Comparison of ENCODE assay signal across 27 cellular contexts in the genomic region with DNA sequence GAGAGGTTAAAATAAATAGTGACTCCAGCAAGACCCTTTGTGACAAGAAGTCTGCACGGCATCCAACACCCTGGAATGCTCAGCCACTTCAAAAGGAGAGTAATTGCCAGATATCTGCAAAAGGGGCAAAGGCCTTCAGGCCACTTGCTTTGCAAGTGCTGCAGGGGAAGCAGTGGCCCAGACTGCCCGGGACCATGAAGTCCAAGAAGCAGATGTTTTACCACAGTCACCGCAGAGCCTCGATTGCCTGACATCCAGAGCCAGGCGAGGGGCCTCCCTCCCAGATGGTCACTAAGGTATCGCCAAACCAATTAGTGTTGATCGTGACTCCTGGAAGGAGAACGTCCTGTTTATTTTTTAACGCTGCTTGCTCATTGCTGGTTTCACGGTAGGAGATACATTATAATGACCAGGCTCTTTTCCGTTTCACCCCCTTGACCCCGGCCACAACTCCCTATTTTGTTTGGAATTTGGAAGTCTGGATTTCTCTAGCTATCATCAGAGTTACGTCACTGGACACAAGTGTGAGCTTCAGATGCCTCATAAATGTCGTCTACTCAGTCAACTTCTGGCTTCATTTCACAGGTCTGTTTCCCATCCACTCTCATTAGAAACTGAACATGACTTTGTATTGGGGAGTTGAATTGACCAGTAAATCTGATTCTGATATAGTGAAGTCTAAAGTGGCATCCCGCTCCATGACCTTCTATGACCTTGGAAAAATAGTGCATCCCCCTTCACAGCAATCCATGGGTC.
DNase-seq lines count a peak whose midpoint lies in the region; ATAC-seq and TF ChIP-seq lines count a peak whose summit lies in the region.
"Had no signal": no experiment of that assay in that cellular context is flagged by ENCODE, and none has a peak within 500 bp of the region (broad histone marks: within the 10 kb centered on the region; RNA-seq: fewer than 3 reads in every experiment).

No MANE protein-coding gene starts in this region.

- no peaks in the 10 kb centered on the region for H3K27me3 ChIP-seq in MG63
- H3K27me3 ChIP-seq in sigmoid colon: no peaks in the 10 kb centered on the region
- no peaks in the 10 kb centered on the region for H3K27me3 ChIP-seq in vagina
- no peaks in the 10 kb centered on the region for H3K27me3 ChIP-seq in adrenal gland
- H3K27me3 ChIP-seq: Peyer's patch had no signal

- no peak overlapping the region for H3K4me3 ChIP-seq in MG63
- no peak overlapping the region for H3K4me3 ChIP-seq in sigmoid colon
- no peak overlapping the region for H3K4me3 ChIP-seq in vagina
- H3K4me3 ChIP-seq in adrenal gland: no peak overlapping the region
- H3K4me3 ChIP-seq: Peyer's patch, SK-N-MC had no signal

- H3K27ac ChIP-seq in sigmoid colon (peak overlapping the region in 3 of 4 donors; percentile 15 to 68 (median 59)), vagina (no peak overlapping the region), adrenal gland (no peak overlapping the region)
- H3K27ac ChIP-seq: C4-2B, Peyer's patch, SK-N-MC had no signal

- TF ChIP-seq POLR2A in sigmoid colon (IDR thresholded peaks at IDR 0.05): no peak
- TF ChIP-seq POLR2A in vagina (IDR thresholded peaks at IDR 0.05): no peak
- no peak for TF ChIP-seq POLR2A in adrenal gland (IDR thresholded peaks at IDR 0.05)

- peak; percentile 19 for DNase-seq in MG63
- DNase-seq in left lobe of liver (ENCODE audit: low spot score): no peak
- DNase-seq in mucosa of gallbladder (ENCODE audit: low spot score): peak; percentile 38
- no peak for DNase-seq in sigmoid colon
- no peak for DNase-seq in vagina (ENCODE audit: extremely low spot score in 2 of 2)
- DNase-seq in adrenal gland: no peak
- DNase-seq in NCI-H2107 treated with DMSO at 0.1 percent for 48 hours (lab: John Stamatoyannopoulos, UW; ENCODE audit: unreplicated experiment): no peak
- DNase-seq: CD8-positive, alpha-beta T cell; DMS 273 treated with DMSO at 0.1 percent for 48 hours; DMS79; EL; GF-D8; H7; Karpas-422; MV-4-11; NCI-H1105; NCI-H146; NCI-H1930; NCI-H2107; NCI-H446 treated with DMSO at 0.1 percent for 48 hours; NCI-H526; OCI-M1; Peyer's patch; SIG-M5 had no signal

- H3K36me3 ChIP-seq in MG63: no peaks in the 10 kb centered on the region
- H3K36me3 ChIP-seq in sigmoid colon: no peaks in the 10 kb centered on the region
- H3K36me3 ChIP-seq in vagina: no peaks in the 10 kb centered on the region
- no peaks in the 10 kb centered on the region for H3K36me3 ChIP-seq in adrenal gland (replicated peaks in 1 of 2)
- H3K36me3 ChIP-seq: Peyer's patch had no signal

- 74 to 85% methylated on average over 15 of the region's 15 CpGs for WGBS in sigmoid colon, 2 donors
- 73 to 86% (median 86%) methylated on average over 15 of the region's 15 CpGs for WGBS in adrenal gland, 4 donors

- intact Hi-C loops in sigmoid colon (cut with DNase I) (no loop called here), vagina (cut with DNase I) (no loop called here), adrenal gland (cut with DNase I) (no loop called here)

- TF ChIP-seq EP300 in sigmoid colon (IDR thresholded peaks at IDR 0.05): peak in 1 of 4 donors; percentile 20

- H3K4me1 ChIP-seq in sigmoid colon (peaks cover 0 to 22% (median 19%) of the 10 kb centered on the region in 4 donors), vagina (peaks cover 6% of the 10 kb centered on the region), adrenal gland (replicated peaks in 1 of 2) (no peaks in the 10 kb centered on the region)
- H3K4me1 ChIP-seq: Peyer's patch had no signal

- ATAC-seq in left lobe of liver (peak; percentile 49), GM21528 (IDR thresholded peaks at IDR 0.05; ENCODE audit: low FRiP score, unreplicated experiment) (no peak)
- ATAC-seq: CD8-positive, alpha-beta T cell had no signal

- H3K9me3 ChIP-seq in MG63: no peaks in the 10 kb centered on the region
- no peaks in the 10 kb centered on the region for H3K9me3 ChIP-seq in sigmoid colon
- H3K9me3 ChIP-seq in vagina: no peaks in the 10 kb centered on the region
- H3K9me3 ChIP-seq in adrenal gland (replicated peaks in 1 of 3): no peaks in the 10 kb centered on the region
- H3K9me3 ChIP-seq: Peyer's patch had no signal

- TF ChIP-seq CTCF in sigmoid colon (IDR thresholded peaks at IDR 0.05) (no peak), vagina (IDR thresholded peaks at IDR 0.05) (no peak), adrenal gland (IDR thresholded peaks at IDR 0.05) (no peak)

Comparison
In these comparisons a context has a peak if more than half of its experiments do, and no peak if none do; other contexts are left out.
1. DNase-seq: peak in MG63 (single experiment) and mucosa of gallbladder (single experiment); none in left lobe of liver (single experiment), sigmoid colon (single experiment), vagina (0 of 2), adrenal gland (0 of 7) and NCI-H2107 treated with DMSO at 0.1 percent for 48 hours (single experiment).
2. H3K27ac ChIP-seq: peak in sigmoid colon (3 of 4); none in vagina (single experiment) and adrenal gland (0 of 5).